1 cellular context compared by ENCODE assay signal in the genomic region with DNA sequence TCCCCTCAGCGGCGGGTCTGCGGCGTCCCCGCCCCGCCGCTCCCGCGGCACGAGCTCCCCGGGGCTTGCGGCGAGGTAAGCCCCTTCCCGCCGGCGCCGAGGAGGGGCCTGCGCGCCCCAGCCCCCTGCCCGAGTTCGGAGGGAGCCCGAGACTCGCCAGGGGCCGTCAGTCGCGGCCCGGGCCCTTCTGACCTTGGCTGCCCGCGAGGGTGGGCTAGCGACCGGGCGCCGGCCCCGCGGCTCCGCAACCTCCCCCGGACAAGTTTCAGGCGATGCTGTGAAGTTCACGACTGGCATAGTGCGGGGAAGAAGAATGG.
TF ChIP-seq lines count a peak whose summit lies in the region.

No MANE protein-coding gene starts in this region.

TF ChIP-seq in IMR-90, 13 proteins besides CTCF, POLR2A, EP300 and RAD21 (continued from another document):
- TF ChIP-seq RCOR1 (IDR thresholded peaks at IDR 0.05; ENCODE audit: insufficient replicate concordance, low read length) (no peak), MXI1 (IDR thresholded peaks at IDR 0.05; ENCODE audit: borderline replicate concordance, low read depth, low read length) (no peak), SMC3 (IDR thresholded peaks at IDR 0.05; ENCODE audit: low read depth, low read length) (no peak)
